ENCODE assay signal across 1 cellular context in the genomic region with DNA sequence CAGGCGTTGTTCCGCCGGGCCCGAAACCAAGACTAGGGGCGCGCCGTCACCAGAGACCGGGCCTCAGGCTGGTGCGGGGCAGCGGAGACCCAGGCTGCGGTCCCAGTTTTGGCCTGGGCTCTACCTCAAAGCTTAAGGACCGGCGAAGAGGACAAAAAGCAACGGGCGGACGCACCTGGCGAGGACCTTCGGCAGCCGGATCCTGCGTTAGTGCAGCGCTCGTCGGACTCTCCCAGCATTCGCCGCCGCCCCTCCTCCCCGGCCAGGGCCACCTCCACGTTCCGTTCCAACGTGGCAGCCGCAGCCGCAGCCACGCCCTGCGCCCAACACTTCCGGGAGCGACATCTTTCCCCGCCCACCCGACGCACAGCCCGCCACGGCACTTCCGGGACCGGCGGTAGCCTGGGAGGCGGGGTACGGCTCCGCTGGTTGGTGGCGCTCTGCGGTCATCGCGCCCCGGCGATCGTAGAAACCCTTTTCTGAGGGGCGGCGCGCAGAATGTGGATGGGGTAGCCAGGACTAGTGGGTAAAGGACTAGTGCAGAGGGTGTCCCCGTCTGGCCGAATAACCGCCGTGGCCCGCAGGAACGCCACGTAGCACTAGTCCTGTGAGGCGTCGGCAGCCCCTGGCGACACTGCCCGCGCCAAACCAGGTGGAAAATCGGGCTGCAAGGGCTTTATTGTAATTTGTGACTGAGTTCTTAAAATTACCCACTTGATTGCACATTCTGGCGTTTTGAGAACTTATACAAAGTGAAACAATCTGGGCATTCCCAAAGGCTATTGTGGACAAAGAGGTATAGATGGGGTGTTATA.
TF ChIP-seq lines count a peak whose summit lies in the region.

A gene with protein sequence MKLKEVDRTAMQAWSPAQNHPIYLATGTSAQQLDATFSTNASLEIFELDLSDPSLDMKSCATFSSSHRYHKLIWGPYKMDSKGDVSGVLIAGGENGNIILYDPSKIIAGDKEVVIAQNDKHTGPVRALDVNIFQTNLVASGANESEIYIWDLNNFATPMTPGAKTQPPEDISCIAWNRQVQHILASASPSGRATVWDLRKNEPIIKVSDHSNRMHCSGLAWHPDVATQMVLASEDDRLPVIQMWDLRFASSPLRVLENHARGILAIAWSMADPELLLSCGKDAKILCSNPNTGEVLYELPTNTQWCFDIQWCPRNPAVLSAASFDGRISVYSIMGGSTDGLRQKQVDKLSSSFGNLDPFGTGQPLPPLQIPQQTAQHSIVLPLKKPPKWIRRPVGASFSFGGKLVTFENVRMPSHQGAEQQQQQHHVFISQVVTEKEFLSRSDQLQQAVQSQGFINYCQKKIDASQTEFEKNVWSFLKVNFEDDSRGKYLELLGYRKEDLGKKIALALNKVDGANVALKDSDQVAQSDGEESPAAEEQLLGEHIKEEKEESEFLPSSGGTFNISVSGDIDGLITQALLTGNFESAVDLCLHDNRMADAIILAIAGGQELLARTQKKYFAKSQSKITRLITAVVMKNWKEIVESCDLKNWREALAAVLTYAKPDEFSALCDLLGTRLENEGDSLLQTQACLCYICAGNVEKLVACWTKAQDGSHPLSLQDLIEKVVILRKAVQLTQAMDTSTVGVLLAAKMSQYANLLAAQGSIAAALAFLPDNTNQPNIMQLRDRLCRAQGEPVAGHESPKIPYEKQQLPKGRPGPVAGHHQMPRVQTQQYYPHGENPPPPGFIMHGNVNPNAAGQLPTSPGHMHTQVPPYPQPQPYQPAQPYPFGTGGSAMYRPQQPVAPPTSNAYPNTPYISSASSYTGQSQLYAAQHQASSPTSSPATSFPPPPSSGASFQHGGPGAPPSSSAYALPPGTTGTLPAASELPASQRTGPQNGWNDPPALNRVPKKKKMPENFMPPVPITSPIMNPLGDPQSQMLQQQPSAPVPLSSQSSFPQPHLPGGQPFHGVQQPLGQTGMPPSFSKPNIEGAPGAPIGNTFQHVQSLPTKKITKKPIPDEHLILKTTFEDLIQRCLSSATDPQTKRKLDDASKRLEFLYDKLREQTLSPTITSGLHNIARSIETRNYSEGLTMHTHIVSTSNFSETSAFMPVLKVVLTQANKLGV (minus strand): TSS at position 241 of the 815 bp plus-strand sequence. CDS start 9,217 bp downstream, outside the sequence.

TF ChIP-seq in HepG2, 621 proteins besides CTCF, POLR2A, EP300 and RAD21 (continued from another document and continues in another):
- TF ChIP-seq, protein P1, sequence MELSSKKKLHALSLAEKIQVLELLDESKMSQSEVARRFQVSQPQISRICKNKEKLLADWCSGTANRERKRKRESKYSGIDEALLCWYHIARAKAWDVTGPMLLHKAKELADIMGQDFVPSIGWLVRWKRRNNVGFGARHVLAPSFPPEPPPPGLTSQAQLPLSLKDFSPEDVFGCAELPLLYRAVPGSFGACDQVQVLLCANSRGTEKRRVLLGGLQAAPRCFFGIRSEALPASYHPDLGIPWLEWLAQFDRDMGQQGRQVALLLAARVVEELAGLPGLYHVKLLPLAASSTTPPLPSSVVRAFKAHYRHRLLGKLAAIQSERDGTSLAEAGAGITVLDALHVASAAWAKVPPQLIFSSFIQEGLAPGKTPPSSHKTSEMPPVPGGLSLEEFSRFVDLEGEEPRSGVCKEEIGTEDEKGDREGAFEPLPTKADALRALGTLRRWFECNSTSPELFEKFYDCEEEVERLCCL (CRISPR knock-in tag; IDR thresholded peaks at IDR 0.05; ENCODE audit: borderline replicate concordance) = no peak
- TF ChIP-seq KLF12 (CRISPR knock-in tag; IDR thresholded peaks at IDR 0.05; ENCODE audit: borderline replicate concordance) (peak; percentile 95; the same call in 1 of the 2 replicates), ZNF616 (CRISPR knock-in tag; IDR thresholded peaks at IDR 0.05; ENCODE audit: low read depth) (peak; percentile 68; the same call in 1 of the 2 replicates), IRF2 (CRISPR knock-in tag; IDR thresholded peaks at IDR 0.05) (peak; percentile 96), ZNF484 (CRISPR knock-in tag; IDR thresholded peaks at IDR 0.05; ENCODE audit: borderline replicate concordance, low read depth) (no peak), NFYC (CRISPR knock-in tag; IDR thresholded peaks at IDR 0.05) (peak; percentile 75), MEIS2 (CRISPR knock-in tag; IDR thresholded peaks at IDR 0.05) (0 out of 2 replicates have a peak, but pooled peaks have one; percentile 13), ZNF333 (CRISPR knock-in tag; IDR thresholded peaks at IDR 0.05; ENCODE audit: borderline replicate concordance) (peak; percentile 73; the same call in 1 of the 2 replicates), CBX1 (IDR thresholded peaks at IDR 0.05; ENCODE audit: low read depth) (peak; percentile 64), ZNF543 (CRISPR knock-in tag; IDR thresholded peaks at IDR 0.05) (peak; percentile 85; the same call in 1 of the 2 replicates), ZNF773 (CRISPR knock-in tag; IDR thresholded peaks at IDR 0.05; ENCODE audit: borderline replicate concordance) (no peak), ZMAT3 (CRISPR knock-in tag; conservative IDR thresholded peaks at IDR 0.05) (peak; percentile 84; the same call in 1 of the 2 replicates), ZNF460 (CRISPR knock-in tag; IDR thresholded peaks at IDR 0.05; ENCODE audit: borderline replicate concordance) (peak; percentile 95), ETV6 (CRISPR knock-in tag; conservative IDR thresholded peaks at IDR 0.05) (peak; percentile 91), ZBTB3 (CRISPR knock-in tag; IDR thresholded peaks at IDR 0.05; ENCODE audit: borderline replicate concordance, low read depth) (no peak; the same call in 1 of the 2 replicates), ZNF672 (CRISPR knock-in tag; IDR thresholded peaks at IDR 0.05) (no peak), HDAC6 (IDR thresholded peaks at IDR 0.05; ENCODE audit: low read depth, low read length) (peak; percentile 8; the same call in 1 of the 2 replicates), ZNF788 (CRISPR knock-in tag; IDR thresholded peaks at IDR 0.05; ENCODE audit: borderline replicate concordance) (peak; percentile 94), ZNF235 (CRISPR knock-in tag; IDR thresholded peaks at IDR 0.05; ENCODE audit: borderline replicate concordance) (no peak; the same call in 1 of the 2 replicates), HNRNPL (IDR thresholded peaks at IDR 0.05; ENCODE audit: low read depth, low read length) (peak; percentile 37; the same call in 1 of the 2 replicates), GFI1 (CRISPR knock-in tag; IDR thresholded peaks at IDR 0.05; ENCODE audit: borderline replicate concordance) (peak; percentile 90; the same call in 1 of the 2 replicates)
- TF ChIP-seq, protein P2, sequence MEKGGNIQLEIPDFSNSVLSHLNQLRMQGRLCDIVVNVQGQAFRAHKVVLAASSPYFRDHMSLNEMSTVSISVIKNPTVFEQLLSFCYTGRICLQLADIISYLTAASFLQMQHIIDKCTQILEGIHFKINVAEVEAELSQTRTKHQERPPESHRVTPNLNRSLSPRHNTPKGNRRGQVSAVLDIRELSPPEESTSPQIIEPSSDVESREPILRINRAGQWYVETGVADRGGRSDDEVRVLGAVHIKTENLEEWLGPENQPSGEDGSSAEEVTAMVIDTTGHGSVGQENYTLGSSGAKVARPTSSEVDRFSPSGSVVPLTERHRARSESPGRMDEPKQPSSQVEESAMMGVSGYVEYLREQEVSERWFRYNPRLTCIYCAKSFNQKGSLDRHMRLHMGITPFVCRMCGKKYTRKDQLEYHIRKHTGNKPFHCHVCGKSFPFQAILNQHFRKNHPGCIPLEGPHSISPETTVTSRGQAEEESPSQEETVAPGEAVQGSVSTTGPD (CRISPR knock-in tag; IDR thresholded peaks at IDR 0.05) = no peak
- TF ChIP-seq, protein P3, sequence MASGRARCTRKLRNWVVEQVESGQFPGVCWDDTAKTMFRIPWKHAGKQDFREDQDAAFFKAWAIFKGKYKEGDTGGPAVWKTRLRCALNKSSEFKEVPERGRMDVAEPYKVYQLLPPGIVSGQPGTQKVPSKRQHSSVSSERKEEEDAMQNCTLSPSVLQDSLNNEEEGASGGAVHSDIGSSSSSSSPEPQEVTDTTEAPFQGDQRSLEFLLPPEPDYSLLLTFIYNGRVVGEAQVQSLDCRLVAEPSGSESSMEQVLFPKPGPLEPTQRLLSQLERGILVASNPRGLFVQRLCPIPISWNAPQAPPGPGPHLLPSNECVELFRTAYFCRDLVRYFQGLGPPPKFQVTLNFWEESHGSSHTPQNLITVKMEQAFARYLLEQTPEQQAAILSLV (CRISPR knock-in tag; IDR thresholded peaks at IDR 0.05; ENCODE audit: borderline replicate concordance) = peak; percentile 98
- TF ChIP-seq, protein P4, sequence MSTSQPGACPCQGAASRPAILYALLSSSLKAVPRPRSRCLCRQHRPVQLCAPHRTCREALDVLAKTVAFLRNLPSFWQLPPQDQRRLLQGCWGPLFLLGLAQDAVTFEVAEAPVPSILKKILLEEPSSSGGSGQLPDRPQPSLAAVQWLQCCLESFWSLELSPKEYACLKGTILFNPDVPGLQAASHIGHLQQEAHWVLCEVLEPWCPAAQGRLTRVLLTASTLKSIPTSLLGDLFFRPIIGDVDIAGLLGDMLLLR (CRISPR knock-in tag; IDR thresholded peaks at IDR 0.05) = peak; percentile 68; the same call in 1 of the 2 replicates
- TF ChIP-seq, protein P5, sequence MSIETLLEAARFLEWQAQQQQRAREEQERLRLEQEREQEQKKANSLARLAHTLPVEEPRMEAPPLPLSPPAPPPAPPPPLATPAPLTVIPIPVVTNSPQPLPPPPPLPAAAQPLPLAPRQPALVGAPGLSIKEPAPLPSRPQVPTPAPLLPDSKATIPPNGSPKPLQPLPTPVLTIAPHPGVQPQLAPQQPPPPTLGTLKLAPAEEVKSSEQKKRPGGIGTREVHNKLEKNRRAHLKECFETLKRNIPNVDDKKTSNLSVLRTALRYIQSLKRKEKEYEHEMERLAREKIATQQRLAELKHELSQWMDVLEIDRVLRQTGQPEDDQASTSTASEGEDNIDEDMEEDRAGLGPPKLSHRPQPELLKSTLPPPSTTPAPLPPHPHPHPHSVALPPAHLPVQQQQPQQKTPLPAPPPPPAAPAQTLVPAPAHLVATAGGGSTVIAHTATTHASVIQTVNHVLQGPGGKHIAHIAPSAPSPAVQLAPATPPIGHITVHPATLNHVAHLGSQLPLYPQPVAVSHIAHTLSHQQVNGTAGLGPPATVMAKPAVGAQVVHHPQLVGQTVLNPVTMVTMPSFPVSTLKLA (IDR thresholded peaks at IDR 0.05) = peak; percentile 83
- TF ChIP-seq, protein P6, sequence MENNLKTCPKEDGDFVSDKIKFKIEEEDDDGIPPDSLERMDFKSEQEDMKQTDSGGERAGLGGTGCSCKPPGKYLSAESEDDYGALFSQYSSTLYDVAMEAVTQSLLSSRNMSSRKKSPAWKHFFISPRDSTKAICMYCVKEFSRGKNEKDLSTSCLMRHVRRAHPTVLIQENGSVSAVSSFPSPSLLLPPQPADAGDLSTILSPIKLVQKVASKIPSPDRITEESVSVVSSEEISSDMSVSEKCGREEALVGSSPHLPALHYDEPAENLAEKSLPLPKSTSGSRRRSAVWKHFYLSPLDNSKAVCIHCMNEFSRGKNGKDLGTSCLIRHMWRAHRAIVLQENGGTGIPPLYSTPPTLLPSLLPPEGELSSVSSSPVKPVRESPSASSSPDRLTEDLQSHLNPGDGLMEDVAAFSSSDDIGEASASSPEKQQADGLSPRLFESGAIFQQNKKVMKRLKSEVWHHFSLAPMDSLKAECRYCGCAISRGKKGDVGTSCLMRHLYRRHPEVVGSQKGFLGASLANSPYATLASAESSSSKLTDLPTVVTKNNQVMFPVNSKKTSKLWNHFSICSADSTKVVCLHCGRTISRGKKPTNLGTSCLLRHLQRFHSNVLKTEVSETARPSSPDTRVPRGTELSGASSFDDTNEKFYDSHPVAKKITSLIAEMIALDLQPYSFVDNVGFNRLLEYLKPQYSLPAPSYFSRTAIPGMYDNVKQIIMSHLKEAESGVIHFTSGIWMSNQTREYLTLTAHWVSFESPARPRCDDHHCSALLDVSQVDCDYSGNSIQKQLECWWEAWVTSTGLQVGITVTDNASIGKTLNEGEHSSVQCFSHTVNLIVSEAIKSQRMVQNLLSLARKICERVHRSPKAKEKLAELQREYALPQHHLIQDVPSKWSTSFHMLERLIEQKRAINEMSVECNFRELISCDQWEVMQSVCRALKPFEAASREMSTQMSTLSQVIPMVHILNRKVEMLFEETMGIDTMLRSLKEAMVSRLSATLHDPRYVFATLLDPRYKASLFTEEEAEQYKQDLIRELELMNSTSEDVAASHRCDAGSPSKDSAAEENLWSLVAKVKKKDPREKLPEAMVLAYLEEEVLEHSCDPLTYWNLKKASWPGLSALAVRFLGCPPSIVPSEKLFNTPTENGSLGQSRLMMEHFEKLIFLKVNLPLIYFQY (CRISPR knock-in tag; IDR thresholded peaks at IDR 0.05; ENCODE audit: borderline replicate concordance) = 0 out of 2 replicates have a peak, but pooled peaks have one; percentile 20
- TF ChIP-seq, protein P7, sequence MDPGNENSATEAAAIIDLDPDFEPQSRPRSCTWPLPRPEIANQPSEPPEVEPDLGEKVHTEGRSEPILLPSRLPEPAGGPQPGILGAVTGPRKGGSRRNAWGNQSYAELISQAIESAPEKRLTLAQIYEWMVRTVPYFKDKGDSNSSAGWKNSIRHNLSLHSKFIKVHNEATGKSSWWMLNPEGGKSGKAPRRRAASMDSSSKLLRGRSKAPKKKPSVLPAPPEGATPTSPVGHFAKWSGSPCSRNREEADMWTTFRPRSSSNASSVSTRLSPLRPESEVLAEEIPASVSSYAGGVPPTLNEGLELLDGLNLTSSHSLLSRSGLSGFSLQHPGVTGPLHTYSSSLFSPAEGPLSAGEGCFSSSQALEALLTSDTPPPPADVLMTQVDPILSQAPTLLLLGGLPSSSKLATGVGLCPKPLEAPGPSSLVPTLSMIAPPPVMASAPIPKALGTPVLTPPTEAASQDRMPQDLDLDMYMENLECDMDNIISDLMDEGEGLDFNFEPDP (CRISPR knock-in tag; conservative IDR thresholded peaks at IDR 0.05) = peak; percentile 92; the same call in 1 of the 2 replicates
- TF ChIP-seq, protein P8, sequence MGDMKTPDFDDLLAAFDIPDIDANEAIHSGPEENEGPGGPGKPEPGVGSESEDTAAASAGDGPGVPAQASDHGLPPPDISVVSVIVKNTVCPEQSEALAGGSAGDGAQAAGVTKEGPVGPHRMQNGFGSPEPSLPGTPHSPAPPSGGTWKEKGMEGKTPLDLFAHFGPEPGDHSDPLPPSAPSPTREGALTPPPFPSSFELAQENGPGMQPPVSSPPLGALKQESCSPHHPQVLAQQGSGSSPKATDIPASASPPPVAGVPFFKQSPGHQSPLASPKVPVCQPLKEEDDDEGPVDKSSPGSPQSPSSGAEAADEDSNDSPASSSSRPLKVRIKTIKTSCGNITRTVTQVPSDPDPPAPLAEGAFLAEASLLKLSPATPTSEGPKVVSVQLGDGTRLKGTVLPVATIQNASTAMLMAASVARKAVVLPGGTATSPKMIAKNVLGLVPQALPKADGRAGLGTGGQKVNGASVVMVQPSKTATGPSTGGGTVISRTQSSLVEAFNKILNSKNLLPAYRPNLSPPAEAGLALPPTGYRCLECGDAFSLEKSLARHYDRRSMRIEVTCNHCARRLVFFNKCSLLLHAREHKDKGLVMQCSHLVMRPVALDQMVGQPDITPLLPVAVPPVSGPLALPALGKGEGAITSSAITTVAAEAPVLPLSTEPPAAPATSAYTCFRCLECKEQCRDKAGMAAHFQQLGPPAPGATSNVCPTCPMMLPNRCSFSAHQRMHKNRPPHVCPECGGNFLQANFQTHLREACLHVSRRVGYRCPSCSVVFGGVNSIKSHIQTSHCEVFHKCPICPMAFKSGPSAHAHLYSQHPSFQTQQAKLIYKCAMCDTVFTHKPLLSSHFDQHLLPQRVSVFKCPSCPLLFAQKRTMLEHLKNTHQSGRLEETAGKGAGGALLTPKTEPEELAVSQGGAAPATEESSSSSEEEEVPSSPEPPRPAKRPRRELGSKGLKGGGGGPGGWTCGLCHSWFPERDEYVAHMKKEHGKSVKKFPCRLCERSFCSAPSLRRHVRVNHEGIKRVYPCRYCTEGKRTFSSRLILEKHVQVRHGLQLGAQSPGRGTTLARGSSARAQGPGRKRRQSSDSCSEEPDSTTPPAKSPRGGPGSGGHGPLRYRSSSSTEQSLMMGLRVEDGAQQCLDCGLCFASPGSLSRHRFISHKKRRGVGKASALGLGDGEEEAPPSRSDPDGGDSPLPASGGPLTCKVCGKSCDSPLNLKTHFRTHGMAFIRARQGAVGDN (CRISPR knock-in tag; IDR thresholded peaks at IDR 0.05) = peak; percentile 95
